In the genomic region with DNA sequence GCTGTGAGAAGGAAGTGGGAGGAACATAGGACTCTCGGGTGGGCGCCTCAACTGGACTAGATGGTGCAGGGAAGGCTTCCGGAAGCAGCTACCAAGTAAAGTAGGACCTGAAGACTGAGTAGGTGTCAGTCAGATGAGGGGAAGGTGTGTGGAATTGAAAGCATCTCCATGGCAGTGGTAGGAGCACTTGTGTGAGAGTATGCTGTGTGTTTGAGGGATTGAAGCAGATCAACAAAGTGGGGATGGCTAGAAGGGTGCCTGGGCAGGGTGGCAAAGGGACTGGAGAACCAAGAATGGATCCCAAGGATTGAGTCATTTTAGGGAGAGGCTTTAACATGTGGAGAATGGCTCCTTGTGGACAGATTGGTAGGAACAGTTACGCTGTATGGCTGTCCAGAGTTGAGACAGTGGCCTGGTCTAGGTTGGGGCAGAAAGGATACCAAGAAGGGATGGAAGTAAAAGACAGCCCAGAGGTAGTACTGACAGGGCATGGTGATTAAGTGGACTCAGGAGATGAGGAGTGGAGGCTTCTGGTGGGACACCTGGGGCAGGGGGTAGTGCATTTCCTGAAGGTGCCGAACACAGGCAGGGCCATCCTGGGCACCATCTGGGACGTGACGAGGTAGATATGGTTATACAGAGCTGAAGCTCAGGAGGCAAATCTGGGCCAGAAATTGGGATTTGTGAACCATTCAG, we compare ENCODE assay signal across 8 cellular contexts. TPM values are rescaled to one million over a fixed set of nuclear protein-coding genes. Genes with fewer than 3 reads are reported as not detected.
DNase-seq lines count a peak whose midpoint lies in the region; ATAC-seq, FAIRE-seq and TF ChIP-seq lines count a peak whose summit lies in the region.

No MANE protein-coding gene starts in this region.

- DNase-seq in A549 (ENCODE audit: low read depth in 1 of 2, low spot score in 1 of 2) (no peak), brain microvascular endothelial cell (no peak), mucosa of descending colon (peak in 1 of 3 donors; percentile 13), HuH-7 (ENCODE audit: low spot score) (no peak)

- ATAC-seq in A549 (no peak), mucosa of descending colon (no peak), GM21619 (IDR thresholded peaks at IDR 0.05; ENCODE audit: unreplicated experiment) (no peak), HG03139 (IDR thresholded peaks at IDR 0.05; ENCODE audit: unreplicated experiment) (no peak), GM19395 (IDR thresholded peaks at IDR 0.05; ENCODE audit: unreplicated experiment) (no peak)

- intact Hi-C loops in mucosa of descending colon (cut with DNase I, micrococcal nuclease): no loop called here

- TF ChIP-seq RAD21 in A549 (conservative IDR thresholded peaks at IDR 0.05 in 1 of 2, IDR thresholded peaks at IDR 0.05 in 1 of 2): no peak

- TF ChIP-seq CTCF in A549 (IDR thresholded peaks at IDR 0.05): no peak
- TF ChIP-seq CTCF in brain microvascular endothelial cell (IDR thresholded peaks at IDR 0.05; ENCODE audit: low read depth, low read length, missing control alignments): no peak
- TF ChIP-seq CTCF in mucosa of descending colon (IDR thresholded peaks at IDR 0.05): no peak

- peak overlapping the region in 1 of 2 experiments; percentile 95; a peak in 1 of 6 replicates for H3K27ac ChIP-seq in A549
- no peak overlapping the region for H3K27ac ChIP-seq in HUES6 (ENCODE audit: low read depth, low read length)
- H3K27ac ChIP-seq in brain microvascular endothelial cell: no peak overlapping the region

- no peak for TF ChIP-seq POLR2A in A549 (IDR thresholded peaks at IDR 0.05; ENCODE audit: low read length)

- H3K4me1 ChIP-seq in A549 (peaks cover 14% of the 10 kb centered on the region), HUES6 (ENCODE audit: control insufficient read depth, insufficient read depth, low read length) (peaks cover 20% of the 10 kb centered on the region), mucosa of descending colon (ENCODE audit: low read depth) (peaks cover 29% of the 10 kb centered on the region)

- peak overlapping the region; percentile 24 for H3K9ac ChIP-seq in HUES6 (ENCODE audit: low read length)

- H3K36me3 ChIP-seq in HUES6 (ENCODE audit: control insufficient read depth, insufficient read depth, low read length): peaks cover 31% of the 10 kb centered on the region
- H3K36me3 ChIP-seq in brain microvascular endothelial cell (replicated peaks): peaks cover 6% of the 10 kb centered on the region
- H3K36me3 ChIP-seq in mucosa of descending colon (ENCODE audit: low read depth): peaks cover 4% of the 10 kb centered on the region

- H3K9me3 ChIP-seq in A549 (no peaks in the 10 kb centered on the region), HUES6 (ENCODE audit: control insufficient read depth, insufficient read depth, low read depth, low read length) (no peaks in the 10 kb centered on the region), mucosa of descending colon (no peaks in the 10 kb centered on the region)

- H3K4me3 ChIP-seq in A549: peak overlapping the region; percentile 73
- peak overlapping the region; percentile 91 for H3K4me3 ChIP-seq in HUES6 (ENCODE audit: low read depth, low read length)
- peak overlapping the region; percentile 94 for H3K4me3 ChIP-seq in brain microvascular endothelial cell (ENCODE audit: low read depth, low read length)
- peak overlapping the region; percentile 60 for H3K4me3 ChIP-seq in mucosa of descending colon

- in situ Hi-C loops in brain microvascular endothelial cell (cut with HindIII; ENCODE audit: low pct_ligation_motif_present, low sequenced_read_pairs): no loop called here

- no peaks in the 10 kb centered on the region for H3K27me3 ChIP-seq in HUES6 (ENCODE audit: control insufficient read depth, insufficient read depth, low read length)
- H3K27me3 ChIP-seq in brain microvascular endothelial cell (replicated peaks): no peaks in the 10 kb centered on the region

- 98% methylated on average over 7 of the region's 7 CpGs for WGBS in A549 (ENCODE audit: missing lambda C conversion rate)

- no peak for FAIRE-seq in A549 (lab: Jason Lieb, UNC)

- POLR2A ChIA-PET in A549 (lab: Yijun Ruan, JAX): no interaction called here

- no peak for TF ChIP-seq EP300 in A549 (IDR thresholded peaks at IDR 0.05)

- H3K4me2 ChIP-seq in A549: peak overlapping the region; percentile 85

- CTCF ChIA-PET in A549 (lab: Yijun Ruan, JAX): no interaction called here

TF ChIP-seq in A549, 52 proteins besides CTCF, POLR2A, EP300 and RAD21:
- TF ChIP-seq CHD2 (IDR thresholded peaks at IDR 0.05; ENCODE audit: low read length, partially characterized antibody) (no peak), ZC3H11A (IDR thresholded peaks at IDR 0.05) (no peak), POLR2AphosphoS2 (conservative IDR thresholded peaks at IDR 0.05; ENCODE audit: low read length) (no peak), EHMT2 (IDR thresholded peaks at IDR 0.05; ENCODE audit: low read depth) (no peak), RCOR1 (IDR thresholded peaks at IDR 0.05; ENCODE audit: low read depth, low read length) (no peak), BHLHE40 (IDR thresholded peaks at IDR 0.05; ENCODE audit: low read depth, low read length) (no peak), MYC (IDR thresholded peaks at IDR 0.05; ENCODE audit: borderline replicate concordance, low read length) (no peak), HEYL (CRISPR knock-in tag; IDR thresholded peaks at IDR 0.05) (no peak), HDAC2 (IDR thresholded peaks at IDR 0.05) (no peak), JUNB (IDR thresholded peaks at IDR 0.05) (no peak), HOXA7 (CRISPR knock-in tag; IDR thresholded peaks at IDR 0.05) (no peak), CBX8 (IDR thresholded peaks at IDR 0.05) (no peak), TP53 (CRISPR knock-in tag; IDR thresholded peaks at IDR 0.05) (no peak), ZNF302 (CRISPR knock-in tag; IDR thresholded peaks at IDR 0.05) (no peak), HOXB5 (CRISPR knock-in tag; IDR thresholded peaks at IDR 0.05) (no peak), GATA3 (IDR thresholded peaks at IDR 0.05; ENCODE audit: borderline replicate concordance) (no peak)
- TF ChIP-seq, protein P1, sequence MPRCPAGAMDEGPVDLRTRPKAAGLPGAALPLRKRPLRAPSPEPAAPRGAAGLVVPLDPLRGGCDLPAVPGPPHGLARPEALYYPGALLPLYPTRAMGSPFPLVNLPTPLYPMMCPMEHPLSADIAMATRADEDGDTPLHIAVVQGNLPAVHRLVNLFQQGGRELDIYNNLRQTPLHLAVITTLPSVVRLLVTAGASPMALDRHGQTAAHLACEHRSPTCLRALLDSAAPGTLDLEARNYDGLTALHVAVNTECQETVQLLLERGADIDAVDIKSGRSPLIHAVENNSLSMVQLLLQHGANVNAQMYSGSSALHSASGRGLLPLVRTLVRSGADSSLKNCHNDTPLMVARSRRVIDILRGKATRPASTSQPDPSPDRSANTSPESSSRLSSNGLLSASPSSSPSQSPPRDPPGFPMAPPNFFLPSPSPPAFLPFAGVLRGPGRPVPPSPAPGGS (IDR thresholded peaks at IDR 0.05): no peak
- TF ChIP-seq, protein P2, sequence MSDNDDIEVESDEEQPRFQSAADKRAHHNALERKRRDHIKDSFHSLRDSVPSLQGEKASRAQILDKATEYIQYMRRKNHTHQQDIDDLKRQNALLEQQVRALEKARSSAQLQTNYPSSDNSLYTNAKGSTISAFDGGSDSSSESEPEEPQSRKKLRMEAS (IDR thresholded peaks at IDR 0.05): no peak
- TF ChIP-seq, protein P3, sequence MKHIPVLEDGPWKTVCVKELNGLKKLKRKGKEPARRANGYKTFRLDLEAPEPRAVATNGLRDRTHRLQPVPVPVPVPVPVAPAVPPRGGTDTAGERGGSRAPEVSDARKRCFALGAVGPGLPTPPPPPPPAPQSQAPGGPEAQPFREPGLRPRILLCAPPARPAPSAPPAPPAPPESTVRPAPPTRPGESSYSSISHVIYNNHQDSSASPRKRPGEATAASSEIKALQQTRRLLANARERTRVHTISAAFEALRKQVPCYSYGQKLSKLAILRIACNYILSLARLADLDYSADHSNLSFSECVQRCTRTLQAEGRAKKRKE (CRISPR knock-in tag; IDR thresholded peaks at IDR 0.05; ENCODE audit: low read depth): no peak

RNA-seq across cellular contexts. Expression of a gene that starts 1.5 kb away (rescaled TPM):
- polyA plus RNA-seq in A549 (2011; rRNA removed) (9.3 and 11.7 TPM in 2 replicates), A549 (2017; fragmentation: RNase III; extraction: RNeasy Plus Mini Kit Qiagen cat#74134 plus additional on column Dnase treatment) (60.8 to 66.7 TPM (median 63.3 TPM) in 3 replicates)
- 82.0 and 95.5 TPM in 2 replicates for polyA plus RNA-seq in A549 (2012; cell fraction: cytosol; rRNA removed)
- 7.6 and 32.8 TPM in 2 replicates for polyA plus RNA-seq in A549 (2012; cell fraction: nucleus; rRNA removed)
- polyA minus RNA-seq in A549 (2011; rRNA and poly(A)+ RNA removed): 3.9 and 4.3 TPM in 2 replicates
- total RNA-seq in mucosa of descending colon: 10 to 100 TPM; 16.1 to 18.1 (median 17.1) TPM

RNA-seq across cellular contexts. Expression of a gene that starts 4.2 kb away (rescaled TPM):
- polyA plus RNA-seq in A549 (2011; rRNA removed) (23.2 and 50.4 TPM in 2 replicates), A549 (2017; fragmentation: RNase III; extraction: RNeasy Plus Mini Kit Qiagen cat#74134 plus additional on column Dnase treatment) (71.6 to 82.0 TPM (median 81.1 TPM) in 3 replicates)
- polyA plus RNA-seq in A549 (2012; cell fraction: cytosol; rRNA removed): 80.1 and 97.7 TPM in 2 replicates
- polyA plus RNA-seq in A549 (2012; cell fraction: nucleus; rRNA removed): 142 and 162 TPM in 2 replicates
- polyA minus RNA-seq in A549 (2011; rRNA and poly(A)+ RNA removed): 46.6 and 47.7 TPM in 2 replicates
- 10 to 100 TPM in 2 of 3 donors, 1 to 10 TPM in 1; 5.7 to 20.2 (median 17.2) TPM for total RNA-seq in mucosa of descending colon

RNA-seq across cellular contexts. Expression of a gene that starts 42.7 kb away (rescaled TPM):
- polyA plus RNA-seq in A549 (2011; rRNA removed): 0.03 TPM in 1 of 2 replicates, not detected in the other
- polyA plus RNA-seq in A549 (2012; cell fraction: cytosol; rRNA removed): 0.01 and 0.08 TPM in 2 replicates
- polyA plus RNA-seq in A549 (2012; cell fraction: nucleus; rRNA removed): 0.26 and 0.32 TPM in 2 replicates
- polyA plus RNA-seq in A549 (2017; fragmentation: RNase III; extraction: RNeasy Plus Mini Kit Qiagen cat#74134 plus additional on column Dnase treatment): 0.04 to 0.07 TPM in 2 of 3 replicates, not detected in the other
- not detected in 2 replicates for polyA minus RNA-seq in A549 (2011; rRNA and poly(A)+ RNA removed)
- total RNA-seq in mucosa of descending colon: 100 to 1,000 TPM in 2 of 3 donors, 10 to 100 TPM in 1; 51.7 to 187 (median 145) TPM
